ENCODE assay signal across 8 cellular contexts in the genomic region with DNA sequence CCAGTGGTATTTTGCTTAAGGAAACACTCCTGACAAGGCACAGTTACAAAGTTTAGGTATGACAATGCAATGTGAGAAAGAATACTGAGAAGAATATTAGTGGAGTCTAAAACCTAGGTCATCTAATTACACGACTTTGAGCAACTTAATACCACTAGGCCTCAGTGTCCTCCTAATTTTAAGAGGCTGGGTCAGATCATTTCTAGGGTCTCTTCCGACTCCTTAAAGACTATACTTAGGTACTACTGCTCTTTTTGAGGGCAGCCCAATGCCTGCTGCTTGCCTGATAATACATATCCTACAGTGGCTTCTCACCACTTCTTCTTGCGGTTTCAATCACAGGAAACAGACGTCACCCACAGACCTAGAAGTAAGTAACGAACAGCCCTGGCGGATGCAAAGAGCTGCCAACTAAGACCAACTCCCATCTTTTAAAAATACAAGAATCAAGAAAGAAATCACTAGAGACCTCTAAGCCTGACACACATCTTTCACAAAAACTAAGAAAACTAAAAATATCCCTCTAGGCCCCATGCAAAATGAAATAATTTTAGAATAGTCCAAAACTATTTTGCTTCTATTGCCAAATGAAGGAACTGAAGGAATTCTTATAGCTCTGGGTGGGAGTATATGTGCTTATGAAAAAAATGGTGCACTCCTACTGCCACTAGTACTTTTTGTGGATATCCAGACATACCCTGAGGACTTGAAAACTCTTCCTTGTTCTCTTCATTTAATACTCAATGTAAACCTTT. TPM values are rescaled to one million over a fixed set of nuclear protein-coding genes. Genes with fewer than 3 reads are reported as not detected.
DNase-seq lines count a peak whose midpoint lies in the region; ATAC-seq and TF ChIP-seq lines count a peak whose summit lies in the region.

No MANE protein-coding gene starts in this region.

- WGBS in urinary bladder: 66% methylated on average over 6 of the region's 6 CpGs

- no peak overlapping the region for H3K4me3 ChIP-seq in urinary bladder (ENCODE audit: low read depth, low read length)

- H3K27ac Mint-ChIP-seq in dendritic cell treated with granulocyte-macrophage colony-stimulating factor and Interleukin-4, amounts not matched to agents 40 ng/mL and 50 ng/mL, for 4 days: peak overlapping the region; percentile 96
- peak overlapping the region; percentile 81 for H3K27ac Mint-ChIP-seq in osteocyte (ENCODE audit: unreplicated experiment)

- H3K36me3 Mint-ChIP-seq in dendritic cell treated with granulocyte-macrophage colony-stimulating factor and Interleukin-4, amounts not matched to agents 40 ng/mL and 50 ng/mL, for 4 days (ENCODE audit: low read depth): peaks cover 27% of the 10 kb centered on the region
- peaks cover 3% of the 10 kb centered on the region for H3K36me3 Mint-ChIP-seq in osteocyte (ENCODE audit: unreplicated experiment)

- peak overlapping the region; percentile 16 for H3K27ac ChIP-seq in urinary bladder (ENCODE audit: low read depth)

- H3K4me1 Mint-ChIP-seq in dendritic cell treated with granulocyte-macrophage colony-stimulating factor and Interleukin-4, amounts not matched to agents 40 ng/mL and 50 ng/mL, for 4 days (ENCODE audit: low read depth): peaks cover 68% of the 10 kb centered on the region
- H3K4me1 Mint-ChIP-seq in osteocyte (ENCODE audit: unreplicated experiment): peaks cover 29% of the 10 kb centered on the region

- peak overlapping the region; percentile 44 for H3K4me3 Mint-ChIP-seq in dendritic cell treated with granulocyte-macrophage colony-stimulating factor and Interleukin-4, amounts not matched to agents 40 ng/mL and 50 ng/mL, for 4 days
- no peak overlapping the region for H3K4me3 Mint-ChIP-seq in osteocyte (ENCODE audit: unreplicated experiment)

- intact Hi-C loops in dendritic cell treated with granulocyte-macrophage colony-stimulating factor and Interleukin-4, amounts not matched to agents 40 ng/mL and 50 ng/mL, for 4 days (cut with micrococcal nuclease): loop anchor here (2.0 kb wide), 1 partner anchor 13 kb away; the partner anchor contains the start of gene DIAPH1

- ATAC-seq in GM19467 (IDR thresholded peaks at IDR 0.05; ENCODE audit: unreplicated experiment): peak; percentile 97
- ATAC-seq in HG03565 (IDR thresholded peaks at IDR 0.05; ENCODE audit: unreplicated experiment): peak; percentile 94

- TF ChIP-seq CTCF in osteocyte (IDR thresholded peaks at IDR 0.05): no peak

- H3K36me3 ChIP-seq in urinary bladder (ENCODE audit: insufficient read depth): no peaks in the 10 kb centered on the region

- no peaks in the 10 kb centered on the region for H3K9me3 Mint-ChIP-seq in dendritic cell treated with granulocyte-macrophage colony-stimulating factor and Interleukin-4, amounts not matched to agents 40 ng/mL and 50 ng/mL, for 4 days
- H3K9me3 Mint-ChIP-seq in osteocyte (ENCODE audit: unreplicated experiment): no peaks in the 10 kb centered on the region

- no peaks in the 10 kb centered on the region for H3K4me1 ChIP-seq in urinary bladder (ENCODE audit: insufficient read depth)

- H3K27me3 Mint-ChIP-seq in dendritic cell treated with granulocyte-macrophage colony-stimulating factor and Interleukin-4, amounts not matched to agents 40 ng/mL and 50 ng/mL, for 4 days: no peaks in the 10 kb centered on the region
- H3K27me3 Mint-ChIP-seq in osteocyte (ENCODE audit: unreplicated experiment): no peaks in the 10 kb centered on the region

- DNase-seq in AG20443 (ENCODE audit: low spot score) (peak; percentile 21), osteocyte (ENCODE audit: extremely low spot score, unreplicated experiment) (no peak), SK-N-DZ (ENCODE audit: low spot score) (no peak)
- DNase-seq in activated CD4-positive, CD25-positive, alpha-beta regulatory T cell treated with anti-CD3 and anti-CD28 coated beads, Interleukin-2, amount 50 U/mL, for 16 hours (ENCODE audit: low read depth, low spot score): peak; percentile 64

RNA-seq across cellular contexts. Expression of gene DIAPH1, which starts 13.1 kb away (rescaled TPM):
- 50.9 and 52.1 TPM in 2 replicates for total RNA-seq in osteocyte
- 18.1 TPM for total RNA-seq in urinary bladder
- 30.3 TPM for polyA plus RNA-seq in urinary bladder
- polyA plus RNA-seq in SK-N-DZ (2014; cell fraction: cytosol; rRNA removed): 27.8 and 31.2 TPM in 2 replicates
- 42.2 and 46.4 TPM in 2 replicates for polyA plus RNA-seq in SK-N-DZ (2014; cell fraction: nucleus; rRNA removed)

RNA-seq across cellular contexts. Expression of gene HDAC3, which starts 30.9 kb away (rescaled TPM):
- total RNA-seq in osteocyte: 62.1 and 67.9 TPM in 2 replicates
- total RNA-seq in urinary bladder: 36.3 TPM
- 45.3 TPM for polyA plus RNA-seq in urinary bladder
- polyA plus RNA-seq in SK-N-DZ (2014; cell fraction: cytosol; rRNA removed): 76.1 and 92.0 TPM in 2 replicates
- 181 and 195 TPM in 2 replicates for polyA plus RNA-seq in SK-N-DZ (2014; cell fraction: nucleus; rRNA removed)

RNA-seq across cellular contexts. Expression of gene RELL2, which starts 31.1 kb away (rescaled TPM):
- total RNA-seq in osteocyte (5.4 and 6.1 TPM in 2 replicates), urinary bladder (0.53 TPM)
- polyA plus RNA-seq in urinary bladder: 3.0 TPM
- 31.9 and 42.4 TPM in 2 replicates for polyA plus RNA-seq in SK-N-DZ (2014; cell fraction: cytosol; rRNA removed)
- 110 and 123 TPM in 2 replicates for polyA plus RNA-seq in SK-N-DZ (2014; cell fraction: nucleus; rRNA removed)

RNA-seq across cellular contexts. Expression of gene FCHSD1, which starts 45.5 kb away (rescaled TPM):
- total RNA-seq in osteocyte: 23.2 and 28.6 TPM in 2 replicates
- 14.4 TPM for total RNA-seq in urinary bladder
- 15.6 TPM for polyA plus RNA-seq in urinary bladder
- polyA plus RNA-seq in SK-N-DZ (2014; cell fraction: cytosol; rRNA removed): 4.9 and 11.8 TPM in 2 replicates
- 102 and 106 TPM in 2 replicates for polyA plus RNA-seq in SK-N-DZ (2014; cell fraction: nucleus; rRNA removed)

Comparison
In these comparisons a context has a peak if more than half of its experiments do, and no peak if none do; other contexts are left out.
1. DNase-seq: peak in AG20443 (single experiment) and activated CD4-positive, CD25-positive, alpha-beta regulatory T cell treated with anti-CD3 and anti-CD28 coated beads, Interleukin-2, amount 50 U/mL, for 16 hours (single experiment); none in osteocyte (single experiment) and SK-N-DZ (single experiment).